10 cellular contexts compared by ENCODE assay signal in genomic region chr21:15001773-15002647, GRCh38.
A peak's percentile ranks its signal among the peaks of the same experiment; 100 is the strongest.
DNase-seq lines count a peak whose midpoint lies in the region; ATAC-seq and TF ChIP-seq lines count a peak whose summit lies in the region.
"Had no signal": no experiment of that assay in that cellular context is flagged by ENCODE, and none has a peak within 500 bp of the region (broad histone marks: within the 10 kb centered on the region; RNA-seq: fewer than 3 reads in every experiment).

No MANE protein-coding gene starts in this region.

- no peak overlapping the region for H2AK5ac ChIP-seq in mesenchymal stem cell (ENCODE audit: low read length, severe bottlenecking)

- no peak overlapping the region for H3K4me3 Mint-ChIP-seq in osteocyte (ENCODE audit: unreplicated experiment)

- peaks cover 43% of the 10 kb centered on the region for H3K4me1 ChIP-seq in HEK293 (ENCODE audit: control insufficient read depth, insufficient read depth, low read length)
- peaks cover 52% of the 10 kb centered on the region for H3K4me1 ChIP-seq in HUES48 (ENCODE audit: control insufficient read depth, insufficient read depth, low read length)
- peaks cover 11% of the 10 kb centered on the region for H3K4me1 ChIP-seq in mesenchymal stem cell (ENCODE audit: control insufficient read depth, insufficient read depth, low read depth, low read length)
- peaks cover 6% of the 10 kb centered on the region; the same call in 1 of the 2 replicates for H3K4me1 ChIP-seq in BE2C

- H3K27ac Mint-ChIP-seq in osteocyte (ENCODE audit: unreplicated experiment), result no peak overlapping the region

- no peak overlapping the region for H4K8ac ChIP-seq in mesenchymal stem cell (ENCODE audit: low read length)

- 86% methylated on average over 15 of the region's 15 CpGs for WGBS in mesenchymal stem cell

- H3K9ac ChIP-seq in HUES48 (ENCODE audit: low read depth, low read length) (no peak overlapping the region), mesenchymal stem cell (ENCODE audit: low read length) (no peak overlapping the region)
- H3K9ac ChIP-seq: KMS-11 had no signal

- H2BK15ac ChIP-seq in mesenchymal stem cell (ENCODE audit: low read depth, poor library complexity, severe bottlenecking), result no peak overlapping the region

- H3K14ac ChIP-seq in mesenchymal stem cell (ENCODE audit: low read length in 2 of 2), result no peak overlapping the region

- peaks cover 5% of the 10 kb centered on the region for H3K9me3 Mint-ChIP-seq in osteocyte (ENCODE audit: unreplicated experiment)

- no peaks in the 10 kb centered on the region for H3K27me3 Mint-ChIP-seq in osteocyte (ENCODE audit: unreplicated experiment)

- H2BK5ac ChIP-seq in mesenchymal stem cell (ENCODE audit: low read depth, low read length, poor library complexity, severe bottlenecking), result no peak overlapping the region

- H3K27me3 ChIP-seq in HUES48 (ENCODE audit: control insufficient read depth, insufficient read depth, low read length) (peaks cover 44% of the 10 kb centered on the region), mesenchymal stem cell (ENCODE audit: control insufficient read depth in 1 of 2, insufficient read depth in 1 of 2, low read length in 2 of 2) (no peaks in the 10 kb centered on the region), BE2C (no peaks in the 10 kb centered on the region)
- H3K27me3 ChIP-seq: SJSA1 had no signal

- peaks cover 4% of the 10 kb centered on the region for H3K36me3 Mint-ChIP-seq in osteocyte (ENCODE audit: unreplicated experiment)

- DNase-seq in mesenchymal stem cell (no peak), BE2C (no peak), osteocyte (ENCODE audit: extremely low spot score, unreplicated experiment) (no peak), GM19240 (ENCODE audit: insufficient read length, low spot score) (no peak), midbrain (lab: John Stamatoyannopoulos, UW) (no peak)

- POLR2A ChIA-PET in HEK293 (lab: Yijun Ruan, JAX), result no interaction called here

- no peak overlapping the region for H3K18ac ChIP-seq in mesenchymal stem cell (ENCODE audit: low read depth in 1 of 2, low read length in 2 of 2)

- peaks cover 52% of the 10 kb centered on the region for H3K4me1 Mint-ChIP-seq in osteocyte (ENCODE audit: unreplicated experiment)

- ATAC-seq in GM18511 (IDR thresholded peaks at IDR 0.05; ENCODE audit: unreplicated experiment), result peak; percentile 82

- no peak overlapping the region for H3K4me2 ChIP-seq in mesenchymal stem cell (ENCODE audit: low read length, poor library complexity, severe bottlenecking)
- H3K4me2 ChIP-seq: KMS-11 had no signal

- no peak for TF ChIP-seq CTCF in HEK293 (tag by site-specific recombination; IDR thresholded peaks at IDR 0.05)
- TF ChIP-seq CTCF in BE2C (IDR thresholded peaks at IDR 0.05; ENCODE audit: low read depth, low read length), result no peak
- no peak for TF ChIP-seq CTCF in osteocyte (IDR thresholded peaks at IDR 0.05)

- H3K4me3 ChIP-seq in HEK293 (ENCODE audit: low read depth, low read length) (no peak overlapping the region), HUES48 (ENCODE audit: low read depth, low read length) (peak overlapping the region; percentile 16; the same call in 1 of the 2 replicates), mesenchymal stem cell (ENCODE audit: insufficient read depth in 1 of 2, low read depth in 1 of 2, low read length in 2 of 2) (no peak overlapping the region), BE2C (ENCODE audit: low read depth, low read length) (no peak overlapping the region)
- H3K4me3 ChIP-seq: SJSA1 had no signal

- CTCF ChIA-PET in HEK293 (lab: Yijun Ruan, JAX), result interaction anchor here (0.6 kb wide), 1 partner anchor 673 kb away, joined by 3 read pairs; no protein-coding TSS in a partner anchor

- H3K27ac ChIP-seq in HEK293 (ENCODE audit: extremely low read depth, low read depth, low read length) (no peak overlapping the region), HUES48 (ENCODE audit: low read depth, low read length) (peak overlapping the region; percentile 6), mesenchymal stem cell (ENCODE audit: low read length, poor library complexity, severe bottlenecking) (peak overlapping the region; percentile 22)
- H3K27ac ChIP-seq: KMS-11, SJSA1 had no signal

- peaks cover 3% of the 10 kb centered on the region for H3K79me1 ChIP-seq in mesenchymal stem cell (replicated peaks; ENCODE audit: low read length, poor library complexity, severe bottlenecking)

- no peak overlapping the region for H2BK12ac ChIP-seq in mesenchymal stem cell (ENCODE audit: low read length in 2 of 2)

- H3K9me3 ChIP-seq in HEK293 (ENCODE audit: control insufficient read depth, insufficient read depth, low read depth, low read length) (no peaks in the 10 kb centered on the region), HUES48 (ENCODE audit: control insufficient read depth, insufficient read depth, low read length) (no peaks in the 10 kb centered on the region), mesenchymal stem cell (ENCODE audit: control insufficient read depth, low read length) (no peaks in the 10 kb centered on the region), BE2C (no peaks in the 10 kb centered on the region)
- H3K9me3 ChIP-seq: SJSA1 had no signal

- H2BK120ac ChIP-seq in mesenchymal stem cell (ENCODE audit: low read depth, low read length), result no peak overlapping the region

- H3K4ac ChIP-seq in mesenchymal stem cell (ENCODE audit: low read depth in 1 of 2, low read length in 2 of 2), result no peak overlapping the region

- H4K91ac ChIP-seq in mesenchymal stem cell (ENCODE audit: low read length), result no peak overlapping the region

- H3K36me3 ChIP-seq in HEK293 (ENCODE audit: control insufficient read depth in 2 of 2, insufficient read depth in 1 of 2, low read length in 2 of 2) (no peaks in the 10 kb centered on the region), HUES48 (ENCODE audit: control insufficient read depth, insufficient read depth, low read length) (no peaks in the 10 kb centered on the region), mesenchymal stem cell (ENCODE audit: control insufficient read depth in 1 of 2, insufficient read depth in 2 of 2, low read depth in 1 of 2, low read length in 2 of 2) (peaks cover 0 to 28% of the 10 kb centered on the region in 2 experiments), BE2C (no peaks in the 10 kb centered on the region)
- H3K36me3 ChIP-seq: SJSA1 had no signal

- H3K23ac ChIP-seq in mesenchymal stem cell (ENCODE audit: low read length in 2 of 2), result no peak overlapping the region

- H2AFZ ChIP-seq in mesenchymal stem cell (ENCODE audit: low read depth, low read length), result no peak overlapping the region

TF ChIP-seq in HEK293, 187 proteins besides CTCF, POLR2A, EP300 and RAD21:
- no peak for TF ChIP-seq ZNF747 (tag by site-specific recombination; IDR thresholded peaks at IDR 0.05)
- no peak for TF ChIP-seq OVOL3 (tag by site-specific recombination; IDR thresholded peaks at IDR 0.05)
- peak; percentile 78 for TF ChIP-seq SP7 (tag by site-specific recombination; IDR thresholded peaks at IDR 0.05)
- TF ChIP-seq EGR2 (tag by site-specific recombination; IDR thresholded peaks at IDR 0.05; ENCODE audit: low read depth), result peak; percentile 60
- peak; percentile 82 for TF ChIP-seq ZFHX2 (tag by site-specific recombination; conservative IDR thresholded peaks at IDR 0.05)
- no peak for TF ChIP-seq GFI1B (tag by site-specific recombination; IDR thresholded peaks at IDR 0.05)
- no peak for TF ChIP-seq ZNF654 (tag by site-specific recombination; IDR thresholded peaks at IDR 0.05; ENCODE audit: low read depth)
- TF ChIP-seq SCRT2 (tag by site-specific recombination; IDR thresholded peaks at IDR 0.05), result peak; percentile 68
- TF ChIP-seq ZNF37A (tag by site-specific recombination; IDR thresholded peaks at IDR 0.05), result no peak
- TF ChIP-seq ZSCAN4 (tag by site-specific recombination; IDR thresholded peaks at IDR 0.05), result 0 out of 2 replicates have a peak, but pooled peaks have one; percentile 13
